8 cellular contexts compared by ENCODE assay signal in the genomic region with DNA sequence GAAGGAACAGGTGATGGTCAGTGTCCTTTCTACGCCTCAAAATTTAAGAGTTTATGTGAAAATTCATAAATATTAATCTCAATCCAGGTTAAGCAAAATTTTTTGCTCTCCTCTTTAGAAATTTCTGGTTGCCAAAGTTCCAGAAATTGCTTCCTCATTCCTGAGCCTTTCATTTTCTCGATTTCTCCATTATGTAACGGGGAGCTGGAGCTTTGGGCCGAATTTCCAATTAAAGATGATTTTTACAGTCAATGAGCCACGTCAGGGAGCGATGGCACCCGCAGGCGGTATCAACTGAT. TPM values are rescaled to one million over a fixed set of nuclear protein-coding genes. Genes with fewer than 3 reads are reported as not detected.
DNase-seq lines count a peak whose midpoint lies in the region; FAIRE-seq and TF ChIP-seq lines count a peak whose summit lies in the region.

No MANE protein-coding gene starts in this region.

- TF ChIP-seq POLR2A in endothelial cell of umbilical vein (IDR thresholded peaks at IDR 0.05; ENCODE audit: low read depth, low read length): no peak

- H3K4me3 ChIP-seq in CD4-positive, alpha-beta memory T cell (ENCODE audit: low read length in 2 of 2): peak overlapping the region; percentile 45 to 57
- peak overlapping the region; percentile 97; the same call in 1 of the 2 replicates for H3K4me3 ChIP-seq in PC-9
- peak overlapping the region in 2 of 3 experiments; percentile 69 to 75 for H3K4me3 ChIP-seq in endothelial cell of umbilical vein (replicated peaks in 1 of 3; ENCODE audit: insufficient read depth in 1 of 3, low read depth in 1 of 3, low read length in 3 of 3)
- H3K4me3 ChIP-seq in osteoblast (ENCODE audit: insufficient read depth, low read length): peak overlapping the region; percentile 82

- no peaks in the 10 kb centered on the region for H3K9me3 Mint-ChIP-seq in CD4-positive, alpha-beta memory T cell

- intact Hi-C loops in CD4-positive, alpha-beta memory T cell (cut with micrococcal nuclease): no loop called here
- intact Hi-C loops in PC-9 (cut with micrococcal nuclease; ENCODE audit: unreplicated experiment) (no loop called here), endothelial cell of umbilical vein (cut with micrococcal nuclease) (no loop called here)

- peaks cover 35% of the 10 kb centered on the region for H4K20me1 ChIP-seq in PC-9 (ENCODE audit: insufficient read depth)
- H4K20me1 ChIP-seq in endothelial cell of umbilical vein (replicated peaks; ENCODE audit: control insufficient read depth, extremely low read depth, insufficient read depth, low read length): peaks cover 3% of the 10 kb centered on the region
- peaks cover 27% of the 10 kb centered on the region for H4K20me1 ChIP-seq in osteoblast (ENCODE audit: insufficient read depth, low read length)

- H3K4me1 ChIP-seq in CD4-positive, alpha-beta memory T cell (ENCODE audit: insufficient read depth, low read length): peaks cover 75% of the 10 kb centered on the region
- H3K4me1 ChIP-seq in PC-9 (replicated peaks; ENCODE audit: insufficient read depth) (peaks cover 55% of the 10 kb centered on the region), endothelial cell of umbilical vein (ENCODE audit: control insufficient read depth, extremely low read depth, insufficient read depth, low read length) (peaks cover 22% of the 10 kb centered on the region), osteoblast (ENCODE audit: insufficient read depth, low read length) (peaks cover 34% of the 10 kb centered on the region)

- H3K79me2 ChIP-seq in PC-9 (ENCODE audit: low read depth) (peaks cover 38% of the 10 kb centered on the region), endothelial cell of umbilical vein (ENCODE audit: control insufficient read depth, insufficient read depth, low read length) (peaks cover 43% of the 10 kb centered on the region), osteoblast (ENCODE audit: insufficient read depth, low read length) (peaks cover 54% of the 10 kb centered on the region)

- H3K9ac ChIP-seq in endothelial cell of umbilical vein (replicated peaks; ENCODE audit: extremely low read depth, insufficient read depth, low read length): peak overlapping the region; percentile 95

- H2AFZ ChIP-seq in PC-9 (peak overlapping the region; percentile 56), endothelial cell of umbilical vein (ENCODE audit: low read depth, low read length) (peak overlapping the region; percentile 2), osteoblast (ENCODE audit: low read length) (peak overlapping the region; percentile 49)

- H3K9me1 ChIP-seq in endothelial cell of umbilical vein (replicated peaks; ENCODE audit: control insufficient read depth, extremely low read depth, insufficient read depth, low read length): no peaks in the 10 kb centered on the region

- DNase-seq in CD4-positive, alpha-beta memory T cell: no peak
- DNase-seq in PC-9 (no peak), endothelial cell of umbilical vein (ENCODE audit: low read depth, low spot score) (no peak), osteoblast (ENCODE audit: insufficient read length, low spot score, missing footprints) (no peak), ACHN (no peak), G401 (ENCODE audit: low spot score) (no peak), DMS79 treated with DMSO at 0.1 percent for 48 hours (lab: John Stamatoyannopoulos, UW) (no peak)
- no peak for DNase-seq in activated CD8-positive, alpha-beta memory T cell treated with anti-CD3 and anti-CD28 coated beads, Interleukin-2, amount 50 U/mL, for 48 hours

- TF ChIP-seq CTCF in PC-9 (conservative IDR thresholded peaks at IDR 0.05) (no peak), endothelial cell of umbilical vein (IDR thresholded peaks at IDR 0.05; ENCODE audit: extremely low read depth in 1 of 2, insufficient read depth in 1 of 2, low read depth in 1 of 2, low read length in 2 of 2) (no peak), osteoblast (IDR thresholded peaks at IDR 0.05; ENCODE audit: extremely low read depth, low read depth, low read length) (no peak)

- no peaks in the 10 kb centered on the region for H3K27me3 ChIP-seq in CD4-positive, alpha-beta memory T cell (ENCODE audit: insufficient read depth, low read length)
- no peaks in the 10 kb centered on the region for H3K27me3 ChIP-seq in PC-9 (ENCODE audit: insufficient read depth, low read depth)
- peaks cover 4 to 5% of the 10 kb centered on the region in 2 experiments for H3K27me3 ChIP-seq in endothelial cell of umbilical vein (ENCODE audit: control insufficient read depth in 2 of 2, insufficient read depth in 2 of 2, low read length in 2 of 2)
- no peaks in the 10 kb centered on the region for H3K27me3 ChIP-seq in osteoblast (ENCODE audit: insufficient read depth, low read length)

- H3K9me2 ChIP-seq in PC-9 (ENCODE audit: insufficient read depth): no peaks in the 10 kb centered on the region

- H3K27me3 Mint-ChIP-seq in CD4-positive, alpha-beta memory T cell: no peaks in the 10 kb centered on the region

- H3K4me3 Mint-ChIP-seq in CD4-positive, alpha-beta memory T cell: peak overlapping the region; percentile 84 to 94 (median 90)

- POLR2A ChIA-PET in CD4-positive, alpha-beta memory T cell (lab: Charles Lee; ENCODE audit: partially characterized antibody): interaction anchor here (0.6 to 1.2 kb wide), 2 partner anchors 11 to 97 kb away, joined by 3 read pairs; no protein-coding TSS in a partner anchor
- POLR2A ChIA-PET in PC-9 (lab: Charles Lee; ENCODE audit: unreplicated experiment): interaction anchor here (0.5 kb wide), 1 partner anchor 11 kb away, joined by 3 read pairs; no protein-coding TSS in a partner anchor
- POLR2A ChIA-PET in endothelial cell of umbilical vein (lab: Charles Lee): no interaction called here

- in situ Hi-C loops in ACHN (cut with HindIII; ENCODE audit: low pct_ligation_motif_present, low pct_unique_long_range_greater_than_20kb, low sequenced_read_pairs) (no loop called here), G401 (cut with HindIII; ENCODE audit: low sequenced_read_pairs) (no loop called here)

- no TSS peak for BruUV-seq in PC-9 (replicated peaks; lab: Mats Ljungman, UMichigan)
- TSS peak; percentile 91 for BruUV-seq in endothelial cell of umbilical vein (replicated peaks; lab: Mats Ljungman, UMichigan)

- no peaks in the 10 kb centered on the region for H3K9me3 ChIP-seq in CD4-positive, alpha-beta memory T cell (ENCODE audit: control insufficient read depth in 1 of 2, low read length in 2 of 2)
- H3K9me3 ChIP-seq in PC-9 (ENCODE audit: insufficient read depth, low read depth): no peaks in the 10 kb centered on the region
- H3K9me3 ChIP-seq in endothelial cell of umbilical vein (replicated peaks; ENCODE audit: control insufficient read depth, insufficient read depth, low read length): no peaks in the 10 kb centered on the region
- no peaks in the 10 kb centered on the region for H3K9me3 ChIP-seq in osteoblast (ENCODE audit: low read depth, low read length)

- dilution Hi-C loops in endothelial cell of umbilical vein (cut with MboI; ENCODE audit: extremely low pct_ligation_motif_present, low sequenced_read_pairs): no loop called here

- peaks cover 0 to 9% of the 10 kb centered on the region in 2 donors for H3K36me3 Mint-ChIP-seq in CD4-positive, alpha-beta memory T cell

- peaks cover 44 to 86% (median 63%) of the 10 kb centered on the region in 4 donors for H3K4me1 Mint-ChIP-seq in CD4-positive, alpha-beta memory T cell

- peaks cover 21% of the 10 kb centered on the region for H3F3A ChIP-seq in PC-9 (ENCODE audit: insufficient read depth, low read depth)

- H3K36me3 ChIP-seq in CD4-positive, alpha-beta memory T cell (ENCODE audit: insufficient read depth, low read length): no peaks in the 10 kb centered on the region
- H3K36me3 ChIP-seq in PC-9 (ENCODE audit: low read depth): peaks cover 33% of the 10 kb centered on the region
- H3K36me3 ChIP-seq in endothelial cell of umbilical vein (ENCODE audit: control insufficient read depth in 2 of 2, extremely low read depth in 1 of 2, insufficient read depth in 2 of 2, low read length in 2 of 2): peaks cover 0 to 3% of the 10 kb centered on the region in 2 experiments
- H3K36me3 ChIP-seq in osteoblast (ENCODE audit: insufficient read depth, low read length): no peaks in the 10 kb centered on the region

- H3K27ac Mint-ChIP-seq in CD4-positive, alpha-beta memory T cell: peak overlapping the region; percentile 94 to 99 (median 96)

- H3K27ac ChIP-seq in CD4-positive, alpha-beta memory T cell (ENCODE audit: low read depth, low read length): peak overlapping the region; percentile 87
- H3K27ac ChIP-seq in PC-9 (peak overlapping the region; percentile 97), endothelial cell of umbilical vein (ENCODE audit: insufficient read depth, low read depth, low read length) (peak overlapping the region; percentile 92), osteoblast (ENCODE audit: low read depth, low read length) (peak overlapping the region; percentile 38)

- FAIRE-seq in endothelial cell of umbilical vein (lab: Jason Lieb, UNC): no peak

- H3K4me2 ChIP-seq in PC-9: peak overlapping the region; percentile 70
- H3K4me2 ChIP-seq in endothelial cell of umbilical vein (ENCODE audit: insufficient read depth, low read length): peak overlapping the region; percentile 65
- H3K4me2 ChIP-seq in osteoblast (ENCODE audit: insufficient read depth, low read length): peak overlapping the region; percentile 67

- CTCF ChIA-PET in CD4-positive, alpha-beta memory T cell (lab: Charles Lee; ENCODE audit: partially characterized antibody): interaction anchor here (1.1 kb wide), 1 partner anchor 12 kb away, joined by 3 read pairs; no protein-coding TSS in a partner anchor
- CTCF ChIA-PET in PC-9 (lab: Charles Lee) (no interaction called here), endothelial cell of umbilical vein (lab: Charles Lee) (no interaction called here)

RNA-seq across cellular contexts. Expression of a gene that starts 0.4 kb away (rescaled TPM):
- total RNA-seq in CD4-positive, alpha-beta memory T cell: 10 to 100 TPM; 64.1 to 67.6 TPM
- 100 to 1,000 TPM; 130 to 160 TPM for polyA plus RNA-seq in CD4-positive, alpha-beta memory T cell
- total RNA-seq in PC-9 (2021) (101 and 147 TPM in 2 replicates), endothelial cell of umbilical vein (74.4 and 83.0 TPM in 2 replicates), osteoblast (139 and 143 TPM in 2 replicates)
- 93.4 and 96.4 TPM in 2 replicates for polyA plus RNA-seq in endothelial cell of umbilical vein
- 93.5 and 94.5 TPM in 2 replicates for polyA plus RNA-seq in endothelial cell of umbilical vein (2011; cell fraction: cytosol; rRNA removed)
- 42.0 and 49.8 TPM in 2 replicates for polyA plus RNA-seq in endothelial cell of umbilical vein (2011; cell fraction: nucleus; rRNA removed)
- 108 and 122 TPM in 2 replicates for polyA plus RNA-seq in endothelial cell of umbilical vein (2012)
- 170 and 175 TPM in 2 replicates for polyA minus RNA-seq in endothelial cell of umbilical vein
- 49.5 TPM for polyA minus RNA-seq in endothelial cell of umbilical vein (2011; cell fraction: cytosol; rRNA and poly(A)+ RNA removed)
- polyA minus RNA-seq in endothelial cell of umbilical vein (2011; cell fraction: nucleus; rRNA and poly(A)+ RNA removed): 21.2 and 32.1 TPM in 2 replicates
- 57.6 and 77.4 TPM in 2 replicates for total RNA-seq in G401 (2014; rRNA removed; shearing (Covaris generic))

RNA-seq across cellular contexts. Expression of a gene that starts 35.8 kb away (rescaled TPM):
- not detected for total RNA-seq in CD4-positive, alpha-beta memory T cell
- under 1 TPM in 1 of 2 donors, not detected in 1; 0.04 TPM for polyA plus RNA-seq in CD4-positive, alpha-beta memory T cell
- total RNA-seq in PC-9 (2021) (not detected in 2 replicates), endothelial cell of umbilical vein (0.18 and 0.28 TPM in 2 replicates), osteoblast (not detected in 2 replicates)
- polyA plus RNA-seq in endothelial cell of umbilical vein: not detected in 2 replicates
- 0.01 TPM in 1 of 2 replicates, not detected in the other for polyA plus RNA-seq in endothelial cell of umbilical vein (2011; cell fraction: cytosol; rRNA removed)
- not detected in 2 replicates for polyA plus RNA-seq in endothelial cell of umbilical vein (2011; cell fraction: nucleus; rRNA removed)
- not detected in 2 replicates for polyA plus RNA-seq in endothelial cell of umbilical vein (2012)
- polyA minus RNA-seq in endothelial cell of umbilical vein: 0.07 TPM in 1 of 2 replicates, not detected in the other
- not detected for polyA minus RNA-seq in endothelial cell of umbilical vein (2011; cell fraction: cytosol; rRNA and poly(A)+ RNA removed)
- not detected in 2 replicates for polyA minus RNA-seq in endothelial cell of umbilical vein (2011; cell fraction: nucleus; rRNA and poly(A)+ RNA removed)
- total RNA-seq in G401 (2014; rRNA removed; shearing (Covaris generic)): not detected in 2 replicates

Comparison
In these comparisons a context has a peak if more than half of its experiments do, and no peak if none do; other contexts are left out.
1. H3K27ac ChIP-seq: peak in every context shown above with its lines; median percentile 97 in PC-9; 92 in endothelial cell of umbilical vein; 87 in CD4-positive, alpha-beta memory T cell; 38 in osteoblast.
2. H2AFZ ChIP-seq: peak in every context shown above with its lines; median percentile 56 in PC-9; 49 in osteoblast; 2 in endothelial cell of umbilical vein.